In genomic region chr15:64989331-64990167, GRCh38 we compare ENCODE assay signal across 8 cellular contexts. TPM values are rescaled to one million over a fixed set of nuclear protein-coding genes. Genes with fewer than 3 reads are reported as not detected.
DNase-seq lines count a peak whose midpoint lies in the region; ATAC-seq and TF ChIP-seq lines count a peak whose summit lies in the region.

SPG21 (minus strand) TSS chr15:64989914; CDS start chr15:64983569, 6,345 bp downstream.

- ATAC-seq in GM19328 (IDR thresholded peaks at IDR 0.05; ENCODE audit: unreplicated experiment) (peak; percentile 95), HG03469 (IDR thresholded peaks at IDR 0.05; ENCODE audit: unreplicated experiment) (peak; percentile 88)

- H3K27ac ChIP-seq in BLaER1 (peak within 1 kb of the TSS; percentile 91), colonic mucosa (peak within 1 kb of the TSS; percentile 89), layer of hippocampus (ENCODE audit: low read depth, low read length) (peak within 1 kb of the TSS; percentile 96)

- peaks cover 33% of the 10 kb centered on the region; the same call in 1 of the 2 replicates for H4K20me1 ChIP-seq in BLaER1

- peaks cover 50% of the 10 kb centered on the region for H3K4me1 ChIP-seq in BLaER1
- H3K4me1 ChIP-seq in colonic mucosa: peaks cover 17% of the 10 kb centered on the region

- intact Hi-C loops in colonic mucosa (cut with DNase I): no loop called here

- H3K4me3 ChIP-seq in BLaER1: peak within 1 kb of the TSS; percentile 98
- H3K4me3 ChIP-seq in colonic mucosa: peak within 1 kb of the TSS; percentile 94

- H3K9me3 ChIP-seq in BLaER1 (no peaks in the 10 kb centered on the region), colonic mucosa (no peaks in the 10 kb centered on the region)

- DNase-seq in NCI-H526 (lab: John Stamatoyannopoulos, UW) (peak; percentile 81 to 97), colonic mucosa (peak; percentile 94)
- peak; percentile 93 for DNase-seq in activated CD4-positive, alpha-beta T cell treated with anti-CD3 and anti-CD28 coated beads for 48 hours
- DNase-seq in stimulated activated CD4-positive, alpha-beta T cell treated with anti-CD3 and anti-CD28 coated beads, Interleukin-1b, Interleukin-23, amount 100 ng/mL, for 24 hours (ENCODE audit: low read depth in 4 of 4, low spot score in 1 of 4): peak; percentile 80 to 88 (median 87)

- H3K4me2 ChIP-seq in BLaER1: peak within 1 kb of the TSS; percentile 92

- no peaks in the 10 kb centered on the region for H3K27me3 ChIP-seq in BLaER1
- H3K27me3 ChIP-seq in colonic mucosa: no peaks in the 10 kb centered on the region
- H3K27me3 ChIP-seq in layer of hippocampus (ENCODE audit: control insufficient read depth, insufficient read depth, low read length): no peaks in the 10 kb centered on the region

- TF ChIP-seq CTCF in colonic mucosa (IDR thresholded peaks at IDR 0.05): no peak

- H3K36me3 ChIP-seq in BLaER1: no peaks in the 10 kb centered on the region
- H3K36me3 ChIP-seq in colonic mucosa: no peaks in the 10 kb centered on the region

- H3K9ac ChIP-seq in BLaER1: peak within 1 kb of the TSS; percentile 92
- H3K9ac ChIP-seq in colonic mucosa (ENCODE audit: low read depth in 2 of 2, low read length in 2 of 2): peak within 1 kb of the TSS; percentile 89 to 92

RNA-seq across cellular contexts. Expression of gene SPG21, which starts in this region (rescaled TPM):
- total RNA-seq in colonic mucosa: 10 to 100 TPM; 76.3 to 85.8 TPM

Comparison
In these comparisons a context has a peak if more than half of its experiments do, and no peak if none do; other contexts are left out.
1. Peak in every context shown above with its lines: DNase-seq, ATAC-seq, H3K4me3 ChIP-seq and H3K27ac ChIP-seq.